In genomic region chr18:25056456-25056855, GRCh38 we compare ENCODE assay signal across 18 cellular contexts.
"Had no signal": no experiment of that assay in that cellular context is flagged by ENCODE, and none has a peak within 500 bp of the region (broad histone marks: within the 10 kb centered on the region; RNA-seq: fewer than 3 reads in every experiment).

No MANE protein-coding gene starts in this region.

- H3K4me3 ChIP-seq: cardiac muscle cell, esophagus muscularis mucosa, mucosa of descending colon, ovary, sigmoid colon, thyroid gland had no signal

- ATAC-seq: activated CD4-positive, alpha-beta T cell treated with anti-CD3 and anti-CD28 coated beads for 36 hours; left ventricle myocardium superior; mucosa of descending colon; naive thymus-derived CD4-positive, alpha-beta T cell had no signal

- H3K27me3 ChIP-seq: cardiac muscle cell, ovary, sigmoid colon, thyroid gland had no signal

- H3K4me1 ChIP-seq: esophagus muscularis mucosa, sigmoid colon had no signal

- H3K27ac ChIP-seq: cardiac muscle cell, esophagus muscularis mucosa, ovary, sigmoid colon, thyroid gland had no signal

- DNase-seq: activated CD4-positive, alpha-beta T cell treated with anti-CD3 and anti-CD28 coated beads for 36 hours; activated CD4-positive, alpha-beta T cell treated with anti-CD3 and anti-CD28 coated beads, Interleukin-2, amount 50 U/mL, for 48 hours; activated T-cell treated with anti-CD3 and anti-CD28 coated beads for 4 hours; amniotic stem cell; effector CD8-positive, alpha-beta T cell; immature natural killer cell; kidney glomerular epithelial cell; left ventricle myocardium superior; mesenchymal stem cell; mucosa of descending colon; naive thymus-derived CD4-positive, alpha-beta T cell; ovary; sigmoid colon; stimulated activated CD8-positive, alpha-beta memory T cell treated with anti-CD3 and anti-CD28 coated beads, Interleukin-4, amount 100 ng/mL, for 48 hours; stimulated activated naive CD4-positive, alpha-beta T cell treated with Interleukin-2 at 50 U/mL for 16 hours had no signal

- H3K9me3 ChIP-seq: mucosa of descending colon, ovary, sigmoid colon, thyroid gland had no signal

- H3K36me3 ChIP-seq: cardiac muscle cell, esophagus muscularis mucosa, ovary, sigmoid colon had no signal
